ENCODE assay signal across 8 cellular contexts in the genomic region with DNA sequence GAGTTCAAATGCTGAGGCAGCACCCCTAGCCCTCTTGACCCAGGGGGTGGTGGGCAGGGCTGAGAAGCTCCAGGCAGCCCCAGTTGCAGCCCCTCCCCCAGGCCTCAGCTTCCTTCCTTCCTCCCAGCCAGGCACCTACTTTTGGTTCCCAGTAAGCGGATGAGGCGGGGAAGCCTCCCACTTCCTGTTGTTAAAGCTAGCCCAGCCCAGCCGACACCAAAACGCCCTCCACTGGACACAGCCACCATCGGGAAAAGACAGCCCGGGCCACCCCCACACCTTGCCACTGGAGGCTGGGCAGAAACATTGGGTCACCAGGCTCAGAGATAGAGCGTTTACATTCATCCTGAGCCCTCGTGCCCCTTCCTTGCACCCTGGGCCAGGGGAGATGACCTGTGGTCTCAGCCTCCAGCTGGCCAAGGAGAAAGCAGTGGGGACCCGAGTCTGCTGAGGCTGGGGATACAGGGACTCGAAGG. TPM values are rescaled to one million over a fixed set of nuclear protein-coding genes. Genes with fewer than 3 reads are reported as not detected.
DNase-seq lines count a peak whose midpoint lies in the region; ATAC-seq, FAIRE-seq and TF ChIP-seq lines count a peak whose summit lies in the region.

No MANE protein-coding gene starts in this region.

- no peak overlapping the region; the same call in 1 of the 2 replicates for H2BK15ac ChIP-seq in H1 (ENCODE audit: low read length)
- H2BK15ac ChIP-seq in mesendoderm (replicated peaks; ENCODE audit: low read depth) = no peak overlapping the region

- H3K27ac ChIP-seq in HUES48 (ENCODE audit: low read depth, low read length) (peak overlapping the region; percentile 58), H1 (ENCODE audit: low read depth, low read length) (0 out of 2 replicates have a peak overlapping the region, but pooled peaks have one; percentile 23), mesendoderm (ENCODE audit: low read depth, low read length) (no peak overlapping the region)

- no peak overlapping the region for H3K23ac ChIP-seq in H1 (ENCODE audit: insufficient read length)
- no peak overlapping the region for H3K23ac ChIP-seq in mesendoderm (ENCODE audit: low read length)

- TF ChIP-seq POLR2A in H1 (IDR thresholded peaks at IDR 0.05; ENCODE audit: control extremely low read depth in 1 of 2, low read depth in 2 of 2, low read length in 2 of 2) = no peak

- intact Hi-C loops in activated B cell treated with CpG ODN at 0.5 μM for 24 hours (cut with micrococcal nuclease) = loop anchor here (1.0 to 10.0 kb wide), 3 partner anchors 91 to 1698 kb away; partner anchors contain the start of genes CYB561D2, DNAH1, NPRL2 and TMEM115

- peak overlapping the region; percentile 72; the same call in 1 of the 2 replicates for H2BK12ac ChIP-seq in H1 (ENCODE audit: low read depth, low read length)

- peak overlapping the region in 1 of 2 experiments; percentile 46; a peak in 2 of 4 replicates for H3K4me2 ChIP-seq in H1 (ENCODE audit: insufficient read depth in 1 of 2, low read depth in 2 of 2, low read length in 2 of 2)
- H3K4me2 ChIP-seq in mesendoderm (ENCODE audit: low read length) = peak overlapping the region; percentile 14

- WGBS in H1 (ENCODE audit: extremely low coverage in 1 of 2, insufficient coverage in 1 of 2, insufficient read length in 1 of 2, insufficient replicate concordance in 2 of 2, low coverage in 1 of 2, low lambda C conversion rate in 2 of 2, missing lambda C conversion rate in 1 of 2), 2 experiments = 43% methylated on average over 9 of the region's 10 CpGs; no CpG with 5 or more reads in 1 of the 2 experiments
- no CpG with 5 or more reads among the region's 10 CpGs for WGBS in mesendoderm (ENCODE audit: extremely low coverage, insufficient coverage, low lambda C conversion rate)

- H3K23me2 ChIP-seq in H1 (ENCODE audit: low read depth, low read length) = peaks cover 21% of the 10 kb centered on the region

- TF ChIP-seq CTCF in activated B cell treated with CpG ODN at 0.5 μM for 24 hours (IDR thresholded peaks at IDR 0.05) = no peak
- peak in 2 of 3 experiments; percentile 56; a peak in 3 of 4 replicates for TF ChIP-seq CTCF in H1 (IDR thresholded peaks at IDR 0.05; ENCODE audit: control extremely low read depth in 1 of 3, insufficient read depth in 1 of 3, low read depth in 1 of 3, low read length in 3 of 3)

- no peak overlapping the region for H4K5ac ChIP-seq in H1 (ENCODE audit: insufficient read length, low read depth, low read length)
- H4K5ac ChIP-seq in mesendoderm (ENCODE audit: low read length) = no peak overlapping the region

- CTCF ChIA-PET in activated B cell treated with CpG ODN at 0.5 μM for 24 hours (lab: Charles Lee) = interaction anchor here (0.6 to 3.5 kb wide), 8 partner anchors 9 to 323 kb away, joined by 3 to 28 read pairs (median 4); no protein-coding TSS in a partner anchor
- CTCF ChIA-PET in H1 (lab: Charles Lee; ENCODE audit: partially characterized antibody) = interaction anchor here (0.7 to 33.0 kb wide), 44 partner anchors 8 to 337 kb away, joined by 3 to 984 read pairs (median 6); partner anchors contain the start of genes ACY1, GPR62 and RPL29

- ATAC-seq in activated B cell treated with CpG ODN at 0.5 μM for 24 hours (ENCODE audit: low read depth) (no peak), GM18519 (IDR thresholded peaks at IDR 0.05; ENCODE audit: low FRiP score, unreplicated experiment) (no peak), GM19467 (IDR thresholded peaks at IDR 0.05; ENCODE audit: unreplicated experiment) (no peak)
- no peak for ATAC-seq in stimulated activated effector memory CD8-positive, alpha-beta T cell treated with anti-CD3 and anti-CD28 coated beads, Interleukin-12 subunit alpha, Interleukin-12 subunit beta, amount 100 ng/mL, for 72 hours

- H3K36me3 ChIP-seq in HUES48 (ENCODE audit: control insufficient read depth, insufficient read depth, low read length) = peaks cover 45% of the 10 kb centered on the region
- H3K36me3 ChIP-seq in H1 (ENCODE audit: control insufficient read depth in 2 of 4, insufficient read depth in 4 of 4, low read length in 3 of 4) = peaks cover 0 to 11% (median 8%) of the 10 kb centered on the region in 4 experiments; a peak in 5 of 8 replicates
- peaks cover 10% of the 10 kb centered on the region for H3K36me3 ChIP-seq in mesendoderm (ENCODE audit: control insufficient read depth, insufficient read depth, low read length)

- H2BK5ac ChIP-seq in H1 (ENCODE audit: low read depth, low read length) (peak overlapping the region; percentile 89), mesendoderm (ENCODE audit: low read length) (no peak overlapping the region)

- H3K14ac ChIP-seq in H1 (ENCODE audit: insufficient read length) = no peak overlapping the region

- peak overlapping the region; percentile 84 for H3K27ac Mint-ChIP-seq in activated B cell treated with CpG ODN at 0.5 μM for 24 hours
- peak overlapping the region; percentile 98 for H3K27ac Mint-ChIP-seq in stimulated activated effector memory CD8-positive, alpha-beta T cell treated with anti-CD3 and anti-CD28 coated beads, Interleukin-12 subunit alpha, Interleukin-12 subunit beta, amount 100 ng/mL, for 72 hours

- no peak for TF ChIP-seq EP300 in H1 (IDR thresholded peaks at IDR 0.05; ENCODE audit: borderline replicate concordance in 1 of 2, low read depth in 2 of 2, low read length in 2 of 2)

- H3K4ac ChIP-seq in H1 (replicated peaks; ENCODE audit: insufficient read length, low read depth, low read length) (peak overlapping the region; percentile 12), mesendoderm (ENCODE audit: low read depth, low read length) (no peak overlapping the region)

- TF ChIP-seq RAD21 in H1 (IDR thresholded peaks at IDR 0.05 in 1 of 2, conservative IDR thresholded peaks at IDR 0.05 in 1 of 2; ENCODE audit: low read depth in 2 of 2, low read length in 2 of 2) = peak; percentile 47 to 58; a peak in 3 of 4 replicates

- DNase-seq in AML-193 (lab: John Stamatoyannopoulos, UW) = peak; percentile 83 to 84
- peak; percentile 20 for DNase-seq in activated B cell treated with CpG ODN at 0.5 μM for 24 hours
- peak in 1 of 2 experiments; percentile 82 for DNase-seq in H1 (ENCODE audit: low read depth in 1 of 2, low spot score in 2 of 2)
- DNase-seq in mesendoderm = peak; percentile 91
- peak in 1 of 2 donors; percentile 67 for DNase-seq in stimulated activated effector memory CD8-positive, alpha-beta T cell treated with anti-CD3 and anti-CD28 coated beads, Interleukin-12 subunit alpha, Interleukin-12 subunit beta, amount 100 ng/mL, for 72 hours (ENCODE audit: low spot score in 2 of 2)

- H3K36me3 Mint-ChIP-seq in activated B cell treated with CpG ODN at 0.5 μM for 24 hours (ENCODE audit: low read depth) = peaks cover 23% of the 10 kb centered on the region
- H3K36me3 Mint-ChIP-seq in stimulated activated effector memory CD8-positive, alpha-beta T cell treated with anti-CD3 and anti-CD28 coated beads, Interleukin-12 subunit alpha, Interleukin-12 subunit beta, amount 100 ng/mL, for 72 hours = peaks cover 58% of the 10 kb centered on the region

- no peak overlapping the region for H4K91ac ChIP-seq in H1 (replicated peaks; ENCODE audit: insufficient read length, low read length)

- H2BK120ac ChIP-seq in H1 (replicated peaks; ENCODE audit: low read depth, low read length) (no peak overlapping the region), mesendoderm (ENCODE audit: low read depth, low read length) (no peak overlapping the region)

- H3K27me3 Mint-ChIP-seq in activated B cell treated with CpG ODN at 0.5 μM for 24 hours = no peaks in the 10 kb centered on the region

- no peak overlapping the region for H3K4me3 ChIP-seq in HUES48 (ENCODE audit: low read depth, low read length)
- H3K4me3 ChIP-seq in H1 (ENCODE audit: extremely low read depth in 1 of 4, insufficient read depth in 2 of 4, low read depth in 3 of 4, low read length in 4 of 4) = no peak overlapping the region
- no peak overlapping the region for H3K4me3 ChIP-seq in mesendoderm (ENCODE audit: low read length)

- H3K9ac ChIP-seq in HUES48 (ENCODE audit: low read depth, low read length) (no peak overlapping the region), H1 (replicated peaks in 1 of 4; ENCODE audit: extremely low read depth in 1 of 4, low read depth in 3 of 4, low read length in 3 of 4) (no peak overlapping the region), mesendoderm (ENCODE audit: low read length) (peak overlapping the region; percentile 37)

- POLR2A ChIA-PET in activated B cell treated with CpG ODN at 0.5 μM for 24 hours (lab: Charles Lee) (interaction anchor here (0.7 to 2.4 kb wide), 3 partner anchors 57 to 102 kb away, joined by 4 to 6 read pairs (median 5); partner anchors contain the start of genes POC1A and RPL29), H1 (lab: Charles Lee; ENCODE audit: partially characterized antibody) (interaction anchor here (0.6 to 3.1 kb wide), 14 partner anchors 9 to 227 kb away, joined by 3 to 22 read pairs (median 4); partner anchors contain the start of gene RPL29)

- H3K4me3 Mint-ChIP-seq in activated B cell treated with CpG ODN at 0.5 μM for 24 hours = peak overlapping the region; percentile 15
- peak overlapping the region; percentile 94 for H3K4me3 Mint-ChIP-seq in stimulated activated effector memory CD8-positive, alpha-beta T cell treated with anti-CD3 and anti-CD28 coated beads, Interleukin-12 subunit alpha, Interleukin-12 subunit beta, amount 100 ng/mL, for 72 hours

- H4K8ac ChIP-seq in H1 (ENCODE audit: extremely low read depth, insufficient read depth, low read length) (no peak overlapping the region; the same call in 1 of the 2 replicates), mesendoderm (ENCODE audit: low read depth, low read length) (no peak overlapping the region)

- H3K9me3 ChIP-seq in HUES48 (ENCODE audit: control insufficient read depth, insufficient read depth, low read length) (no peaks in the 10 kb centered on the region), H1 (ENCODE audit: insufficient read depth in 2 of 2, low read depth in 1 of 2, low read length in 1 of 2) (no peaks in the 10 kb centered on the region)

- H3K79me1 ChIP-seq in H1 (ENCODE audit: low read depth, low read length) (no peaks in the 10 kb centered on the region; the same call in 1 of the 2 replicates), mesendoderm (ENCODE audit: low read length) (peaks cover 8% of the 10 kb centered on the region)

- H3K4me1 ChIP-seq in HUES48 (ENCODE audit: control insufficient read depth, insufficient read depth, low read length) = peaks cover 12% of the 10 kb centered on the region
- peaks cover 0 to 26% (median 14%) of the 10 kb centered on the region in 4 experiments; a peak in 6 of 7 replicates for H3K4me1 ChIP-seq in H1 (replicated peaks in 1 of 4; ENCODE audit: control insufficient read depth in 3 of 4, insufficient read depth in 4 of 4, low read length in 3 of 4)
- H3K4me1 ChIP-seq in mesendoderm (ENCODE audit: control insufficient read depth, low read depth, low read length) = peaks cover 5% of the 10 kb centered on the region

- no peak overlapping the region; the same call in 1 of the 2 replicates for H2AK5ac ChIP-seq in H1 (ENCODE audit: low read depth, low read length)
- H2AK5ac ChIP-seq in mesendoderm (ENCODE audit: low read length) = no peak overlapping the region

- H3K56ac ChIP-seq in H1 (replicated peaks; ENCODE audit: insufficient read length, low read depth, low read length) (no peak overlapping the region), mesendoderm (ENCODE audit: low read length) (peak overlapping the region; percentile 80)

- no peak for FAIRE-seq in H1 (lab: Jason Lieb, UNC)

- H3K18ac ChIP-seq in H1 (ENCODE audit: extremely low read depth, low read length) (peak overlapping the region; percentile 52; the same call in 1 of the 2 replicates), mesendoderm (ENCODE audit: low read length) (no peak overlapping the region)

- peaks cover 45% of the 10 kb centered on the region for H3K4me1 Mint-ChIP-seq in activated B cell treated with CpG ODN at 0.5 μM for 24 hours
- peaks cover 58% of the 10 kb centered on the region for H3K4me1 Mint-ChIP-seq in stimulated activated effector memory CD8-positive, alpha-beta T cell treated with anti-CD3 and anti-CD28 coated beads, Interleukin-12 subunit alpha, Interleukin-12 subunit beta, amount 100 ng/mL, for 72 hours

- peaks cover 0 to 2% of the 10 kb centered on the region in 2 experiments for H4K20me1 ChIP-seq in H1 (replicated peaks in 1 of 2; ENCODE audit: control insufficient read depth in 1 of 2, insufficient read depth in 2 of 2, low read length in 2 of 2)

- no peak overlapping the region for H2BK20ac ChIP-seq in H1 (ENCODE audit: low read length)

- H3K27me3 ChIP-seq in HUES48 (ENCODE audit: control insufficient read depth, insufficient read depth, low read length) (peaks cover 7% of the 10 kb centered on the region; the same call in 1 of the 2 replicates), H1 (replicated peaks in 1 of 4; ENCODE audit: control insufficient read depth in 3 of 4, extremely low read depth in 1 of 4, insufficient read depth in 3 of 4, low read length in 3 of 4) (peaks cover 0 to 9% (median 4%) of the 10 kb centered on the region in 4 experiments; a peak in 6 of 7 replicates), mesendoderm (ENCODE audit: insufficient read depth, low read length, poor library complexity) (no peaks in the 10 kb centered on the region)

- no peaks in the 10 kb centered on the region for H3K9me3 Mint-ChIP-seq in activated B cell treated with CpG ODN at 0.5 μM for 24 hours
- no peaks in the 10 kb centered on the region for H3K9me3 Mint-ChIP-seq in stimulated activated effector memory CD8-positive, alpha-beta T cell treated with anti-CD3 and anti-CD28 coated beads, Interleukin-12 subunit alpha, Interleukin-12 subunit beta, amount 100 ng/mL, for 72 hours

- H3K79me2 ChIP-seq in H1 (ENCODE audit: control insufficient read depth in 1 of 2, insufficient read depth in 2 of 2, low read length in 2 of 2) (peaks cover 0 to 2% of the 10 kb centered on the region in 2 experiments; a peak in 1 of 4 replicates), mesendoderm (ENCODE audit: control insufficient read depth, insufficient read depth, low read length) (no peaks in the 10 kb centered on the region)

- no peak overlapping the region for H2AFZ ChIP-seq in H1 (ENCODE audit: low read length)

RNA-seq across cellular contexts. Expression of gene DUSP7, which starts 3.5 kb away (rescaled TPM):
- 3.7 and 4.3 TPM in 2 replicates for total RNA-seq in activated B cell treated with CpG ODN at 0.5 μM for 24 hours
- 19.4 and 20.5 TPM in 2 replicates for total RNA-seq in H1 (2021; fragmentation: NEBNext Ultra II Directional; extraction: Animal tissue kit (Norgen Biotek cat#: 25700))
- 24.9 and 32.1 TPM in 2 replicates for polyA plus RNA-seq in H1 (2011; rRNA removed)
- 17.8 TPM for polyA plus RNA-seq in H1 (2011; cell fraction: cytosol; rRNA removed)
- 17.4 TPM for polyA plus RNA-seq in H1 (2011; cell fraction: nucleus; rRNA removed)
- polyA plus RNA-seq in H1 (2012, experiment 1 of 2) = 9.6 to 11.4 TPM (median 11.0 TPM) in 4 replicates
- 11.4 TPM for polyA plus RNA-seq in H1 (2012, experiment 2 of 2)
- polyA plus RNA-seq in H1 (2013, experiment 1 of 2) = 10.2 TPM
- polyA plus RNA-seq in H1 (2013, experiment 2 of 2) = 11.0 TPM
- 19.6 and 30.2 TPM in 2 replicates for polyA minus RNA-seq in H1 (2011; rRNA and poly(A)+ RNA removed)
- 18.8 TPM for polyA minus RNA-seq in H1 (2011; cell fraction: cytosol; rRNA and poly(A)+ RNA removed)
- 18.1 TPM for polyA minus RNA-seq in H1 (2011; cell fraction: nucleus; rRNA and poly(A)+ RNA removed)
- polyA plus RNA-seq in mesendoderm (2013, experiment 1 of 2) = 13.1 TPM
- 13.9 TPM for polyA plus RNA-seq in mesendoderm (2013, experiment 2 of 2)

RNA-seq across cellular contexts. Expression of gene RPL29, which starts 57.2 kb away (rescaled TPM):
- 1,884 and 2,140 TPM in 2 replicates for total RNA-seq in activated B cell treated with CpG ODN at 0.5 μM for 24 hours
- 1,467 and 1,476 TPM in 2 replicates for total RNA-seq in H1 (2021; fragmentation: NEBNext Ultra II Directional; extraction: Animal tissue kit (Norgen Biotek cat#: 25700))
- 2,660 and 3,062 TPM in 2 replicates for polyA plus RNA-seq in H1 (2011; rRNA removed)
- 3,021 TPM for polyA plus RNA-seq in H1 (2011; cell fraction: cytosol; rRNA removed)
- 1,988 TPM for polyA plus RNA-seq in H1 (2011; cell fraction: nucleus; rRNA removed)
- 2,347 to 2,838 TPM (median 2,522 TPM) in 4 replicates for polyA plus RNA-seq in H1 (2012, experiment 1 of 2)
- 3,643 TPM for polyA plus RNA-seq in H1 (2012, experiment 2 of 2)
- 2,053 TPM for polyA plus RNA-seq in H1 (2013, experiment 1 of 2)
- polyA plus RNA-seq in H1 (2013, experiment 2 of 2) = 1,963 TPM
- polyA minus RNA-seq in H1 (2011; rRNA and poly(A)+ RNA removed) = 1,098 and 1,191 TPM in 2 replicates
- 1,141 TPM for polyA minus RNA-seq in H1 (2011; cell fraction: cytosol; rRNA and poly(A)+ RNA removed)
- 716 TPM for polyA minus RNA-seq in H1 (2011; cell fraction: nucleus; rRNA and poly(A)+ RNA removed)
- 2,106 TPM for polyA plus RNA-seq in mesendoderm (2013, experiment 1 of 2)
- 2,168 TPM for polyA plus RNA-seq in mesendoderm (2013, experiment 2 of 2)
